In the genomic region with DNA sequence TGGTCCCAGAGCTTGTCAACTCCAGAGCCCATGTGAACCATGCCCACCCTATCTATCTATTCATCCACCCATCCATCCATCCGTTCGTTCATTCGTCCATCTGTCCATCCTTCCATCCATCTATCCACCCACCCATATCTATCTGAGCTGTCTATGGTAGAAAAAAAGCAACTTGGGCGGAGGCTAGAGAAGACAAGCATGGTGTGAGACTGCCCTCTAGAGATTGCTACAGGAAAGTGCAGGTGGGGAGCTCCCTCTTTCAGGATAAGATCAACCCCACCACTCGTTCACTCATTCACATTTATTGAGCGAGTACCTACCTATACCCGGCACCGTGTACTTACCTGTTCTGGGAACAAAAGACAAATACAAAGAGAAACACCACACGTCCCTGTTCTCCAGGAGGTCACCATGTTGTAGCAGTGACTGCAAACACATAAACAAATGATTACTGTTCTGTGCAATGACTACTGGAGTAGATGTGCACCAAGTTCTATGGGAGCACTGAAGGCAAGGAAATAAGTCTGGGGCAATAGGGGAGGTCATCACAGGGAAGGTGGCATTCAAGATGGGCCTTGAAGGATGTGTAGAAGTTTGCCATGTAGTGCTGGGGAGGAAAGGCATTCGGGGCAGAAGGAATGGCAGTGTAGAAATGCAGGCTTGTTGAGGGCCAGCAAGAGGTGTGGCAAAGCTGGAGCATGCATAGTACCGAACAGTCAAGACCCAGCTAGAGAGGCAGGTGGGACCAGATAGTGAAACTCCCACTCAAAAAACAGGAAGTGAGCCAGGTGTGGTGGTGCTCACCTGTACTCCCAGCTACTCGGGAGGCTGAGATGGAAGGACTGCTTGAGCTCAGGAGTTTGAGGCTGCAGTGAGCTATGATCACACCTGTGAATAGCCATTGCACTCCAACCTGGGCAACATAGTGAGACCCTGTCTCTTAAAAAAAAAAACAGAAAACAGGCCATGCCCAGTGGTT, we compare ENCODE assay signal across 8 cellular contexts. TPM values are rescaled to one million over a fixed set of nuclear protein-coding genes. Genes with fewer than 3 reads are reported as not detected.
DNase-seq lines count a peak whose midpoint lies in the region; ATAC-seq, FAIRE-seq and TF ChIP-seq lines count a peak whose summit lies in the region.

No MANE protein-coding gene starts in this region.

- H3K36me3 ChIP-seq in SJCRH30 = no peaks in the 10 kb centered on the region
- H3K36me3 ChIP-seq in pancreas = no peaks in the 10 kb centered on the region

- H3K4me1 ChIP-seq in SJCRH30 = no peaks in the 10 kb centered on the region
- H3K4me1 ChIP-seq in pancreas = no peaks in the 10 kb centered on the region

- peak; percentile 87 for TF ChIP-seq CTCF in GM10266 (IDR thresholded peaks at IDR 0.05; ENCODE audit: control insufficient read depth, insufficient read depth, low read depth, missing control alignments)
- peak; percentile 84 to 90 (median 88) for TF ChIP-seq CTCF in pancreas (IDR thresholded peaks at IDR 0.05)

- DNase-seq in GM10266 (ENCODE audit: extremely low spot score) (peak; percentile 78), NCI-H1092 (lab: John Stamatoyannopoulos, UW) (peak; percentile 39), SJCRH30 (peak; percentile 62 to 89), globus pallidus (ENCODE audit: low spot score) (peak; percentile 51), pancreas (peak in 1 of 6 donors; percentile 63)
- DNase-seq in activated effector memory CD4-positive, alpha-beta T cell treated with Interleukin-2 at 50 U/mL for 16 hours = peak; percentile 29

- H3K27ac ChIP-seq in SJCRH30 (no peak overlapping the region), pancreas (no peak overlapping the region)

- H3K4me3 ChIP-seq in SJCRH30 (no peak overlapping the region), pancreas (no peak overlapping the region)

- H3K27me3 ChIP-seq in SJCRH30 (no peaks in the 10 kb centered on the region), pancreas (no peaks in the 10 kb centered on the region)

- intact Hi-C loops in pancreas (cut with DNase I) = loop anchor here in 2 of 3 donors (5.0 to 10.0 kb wide), 4 partner anchors 62 to 204 kb away; a partner anchor contains a TSS

- H3K9me3 ChIP-seq in SJCRH30 (replicated peaks) (no peaks in the 10 kb centered on the region), pancreas (no peaks in the 10 kb centered on the region)

- FAIRE-seq in pancreas (lab: Jason Lieb, UNC) = no peak

- peak; percentile 79 to 99 (median 95) for ATAC-seq in pancreas
- no peak for ATAC-seq in GM19455 (IDR thresholded peaks at IDR 0.05; ENCODE audit: unreplicated experiment)
- no peak for ATAC-seq in HG03045 (IDR thresholded peaks at IDR 0.05; ENCODE audit: unreplicated experiment)

- 16% methylated on average over 12 of the region's 12 CpGs for WGBS in pancreas, 2 donors

RNA-seq across cellular contexts. Expression of a gene that starts 13.4 kb away (rescaled TPM):
- total RNA-seq in SJCRH30 (2014; rRNA removed; shearing (Covaris generic)) = 143 and 185 TPM in 2 replicates
- 10 to 100 TPM; 13.1 to 38.2 (median 32.3) TPM for total RNA-seq in pancreas
- polyA plus RNA-seq in pancreas = 100 to 1,000 TPM in 1 of 2 donors, 10 to 100 TPM in 1; 81.8 to 113 TPM

RNA-seq across cellular contexts. Expression of a gene that starts 29.0 kb away (rescaled TPM):
- 62.2 and 64.5 TPM in 2 replicates for total RNA-seq in SJCRH30 (2014; rRNA removed; shearing (Covaris generic))
- 10 to 100 TPM; 20.1 to 52.5 (median 23.7) TPM for total RNA-seq in pancreas
- 10 to 100 TPM; 22.0 to 32.5 TPM for polyA plus RNA-seq in pancreas

RNA-seq across cellular contexts. Expression of a gene that starts 48.4 kb away (rescaled TPM):
- 44.8 and 48.3 TPM in 2 replicates for total RNA-seq in SJCRH30 (2014; rRNA removed; shearing (Covaris generic))
- total RNA-seq in pancreas = 10 to 100 TPM; 45.2 to 66.0 (median 57.4) TPM
- polyA plus RNA-seq in pancreas = 10 to 100 TPM; 31.2 to 63.9 TPM

Comparison
In these comparisons a context has a peak if more than half of its experiments do, and no peak if none do; other contexts are left out.
1. ATAC-seq: peak in pancreas (4 of 4); none in GM19455 (single experiment) and HG03045 (single experiment).